In the genomic region with DNA sequence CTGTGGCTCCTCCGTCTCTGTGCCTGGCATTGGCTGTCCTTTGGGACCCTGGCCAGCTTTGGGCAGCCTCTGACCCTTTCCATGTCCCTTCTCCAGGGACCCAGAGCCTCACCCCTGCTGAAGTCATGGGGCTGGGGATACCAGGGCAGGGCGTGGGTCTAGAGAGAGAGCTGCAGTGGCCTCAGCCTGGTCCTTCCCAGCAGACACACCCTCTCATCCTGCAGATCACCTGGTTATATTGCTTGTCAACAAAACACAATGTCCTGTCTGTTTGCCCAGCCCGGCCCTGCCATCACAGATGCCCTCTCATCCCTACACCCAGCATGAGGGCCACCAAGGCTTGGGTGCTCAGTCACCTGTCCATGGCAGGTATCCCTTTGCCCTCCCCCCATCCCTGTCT, we compare ENCODE assay signal across 29 cellular contexts. TPM values are rescaled to one million over a fixed set of nuclear protein-coding genes. Genes with fewer than 3 reads are reported as not detected.
"Had no signal": no experiment of that assay in that cellular context is flagged by ENCODE, and none has a peak within 500 bp of the region (broad histone marks: within the 10 kb centered on the region; RNA-seq: fewer than 3 reads in every experiment).

No MANE protein-coding gene starts in this region.

- H3K9me3 ChIP-seq: right lobe of liver, testis had no signal

- H3K4me3 ChIP-seq: cardiac muscle cell, left ventricle myocardium inferior, right lobe of liver, skin epidermis, testis had no signal

- DNase-seq: activated B cell treated with CpG ODN at 0.5 μM for 24 hours; activated CD4-positive, alpha-beta memory T cell treated with anti-CD3 and anti-CD28 coated beads for 36 hours; activated CD4-positive, alpha-beta T cell treated with anti-CD3 and anti-CD28 coated beads for 4 hours; activated effector memory CD4-positive, alpha-beta T cell treated with anti-CD3 and anti-CD28 coated beads, Interleukin-2, amount 50 U/mL, for 16 hours; activated naive CD4-positive, alpha-beta T cell treated with anti-CD3 and anti-CD28 coated beads, Interleukin-2, amount 10 ng/mL, durations not matched to agents 7 days and 5 days; activated naive CD8-positive, alpha-beta T cell treated with anti-CD3 and anti-CD28 coated beads, Interleukin-2, amount 50 U/mL, for 24 hours; activated T-cell treated with anti-CD3 and anti-CD28 coated beads for 4 hours; effector memory CD4-positive, alpha-beta T cell; foreskin keratinocyte; immature natural killer cell; kidney glomerular epithelial cell; left ventricle myocardium inferior; mammary epithelial cell; right lobe of liver; stimulated activated CD4-positive, alpha-beta T cell treated with anti-CD3 and anti-CD28 coated beads, Interleukin-15, amount 100 ng/mL, for 24 hours; stimulated activated naive B cell treated with anti-CD40 and anti-IgM and Interleukin-4, amounts not matched to agents 10 μg/mL and 1 μg/mL and 100 μg/mL, for 72 hours; T1000; testis had no signal

- H3K27ac Mint-ChIP-seq: activated B cell treated with CpG ODN at 0.5 μM for 24 hours; activated CD4-positive, alpha-beta memory T cell treated with anti-CD3 and anti-CD28 coated beads for 36 hours; activated naive CD4-positive, alpha-beta T cell treated with anti-CD3 and anti-CD28 coated beads, Interleukin-2, amount 10 ng/mL, durations not matched to agents 7 days and 5 days; activated naive CD8-positive, alpha-beta T cell treated with anti-CD3 and anti-CD28 coated beads, Interleukin-2, amount 50 U/mL, for 24 hours; dendritic cell treated with granulocyte-macrophage colony-stimulating factor and Interleukin-4, amounts not matched to agents 40 ng/mL and 50 ng/mL, for 4 days; immature natural killer cell; mesothelial cell of epicardium; stimulated activated naive B cell treated with anti-CD40 and anti-IgM and Interleukin-4, amounts not matched to agents 10 μg/mL and 1 μg/mL and 100 μg/mL, for 72 hours; T-helper 1 cell treated with Interleukin-12 subunit alpha and Interleukin-12 subunit beta and Interleukin-4 antibody, amounts not matched to agents 30 μg/mL and 1 μg/mL, for 36 hours; type B pancreatic cell had no signal

- H3K9me3 Mint-ChIP-seq: activated CD4-positive, alpha-beta memory T cell treated with anti-CD3 and anti-CD28 coated beads for 36 hours; activated naive CD4-positive, alpha-beta T cell treated with anti-CD3 and anti-CD28 coated beads, Interleukin-2, amount 10 ng/mL, durations not matched to agents 7 days and 5 days; activated naive CD8-positive, alpha-beta T cell treated with anti-CD3 and anti-CD28 coated beads, Interleukin-2, amount 50 U/mL, for 24 hours; dendritic cell treated with granulocyte-macrophage colony-stimulating factor and Interleukin-4, amounts not matched to agents 40 ng/mL and 50 ng/mL, for 4 days; immature natural killer cell; mesothelial cell of epicardium; natural killer cell treated with Interleukin-12 subunit alpha and Interleukin-12 subunit beta and Interleukin-15 and Interleukin-18, amount 100 ng/mL, for 72 hours; stimulated activated naive B cell treated with anti-CD40 and anti-IgM and Interleukin-4, amounts not matched to agents 10 μg/mL and 1 μg/mL and 100 μg/mL, for 72 hours; T-helper 1 cell treated with Interleukin-12 subunit alpha and Interleukin-12 subunit beta and Interleukin-4 antibody, amounts not matched to agents 30 μg/mL and 1 μg/mL, for 36 hours; type B pancreatic cell had no signal

- H3K27ac ChIP-seq: cardiac muscle cell, foreskin keratinocyte, left ventricle myocardium inferior, parathyroid adenoma, right lobe of liver, skin epidermis, testis had no signal

- H3K4me3 Mint-ChIP-seq: activated B cell treated with CpG ODN at 0.5 μM for 24 hours; activated CD4-positive, alpha-beta memory T cell treated with anti-CD3 and anti-CD28 coated beads for 36 hours; activated naive CD4-positive, alpha-beta T cell treated with anti-CD3 and anti-CD28 coated beads, Interleukin-2, amount 10 ng/mL, durations not matched to agents 7 days and 5 days; activated naive CD8-positive, alpha-beta T cell treated with anti-CD3 and anti-CD28 coated beads, Interleukin-2, amount 50 U/mL, for 24 hours; dendritic cell treated with granulocyte-macrophage colony-stimulating factor and Interleukin-4, amounts not matched to agents 40 ng/mL and 50 ng/mL, for 4 days; immature natural killer cell; mesothelial cell of epicardium; natural killer cell treated with Interleukin-12 subunit alpha and Interleukin-12 subunit beta and Interleukin-15 and Interleukin-18, amount 100 ng/mL, for 72 hours; stimulated activated naive B cell treated with anti-CD40 and anti-IgM and Interleukin-4, amounts not matched to agents 10 μg/mL and 1 μg/mL and 100 μg/mL, for 72 hours; T-helper 1 cell treated with Interleukin-12 subunit alpha and Interleukin-12 subunit beta and Interleukin-4 antibody, amounts not matched to agents 30 μg/mL and 1 μg/mL, for 36 hours; type B pancreatic cell had no signal

- H3K36me3 Mint-ChIP-seq: activated CD4-positive, alpha-beta memory T cell treated with anti-CD3 and anti-CD28 coated beads for 36 hours; activated naive CD4-positive, alpha-beta T cell treated with anti-CD3 and anti-CD28 coated beads, Interleukin-2, amount 10 ng/mL, durations not matched to agents 7 days and 5 days; immature natural killer cell; mesothelial cell of epicardium; natural killer cell treated with Interleukin-12 subunit alpha and Interleukin-12 subunit beta and Interleukin-15 and Interleukin-18, amount 100 ng/mL, for 72 hours; stimulated activated naive B cell treated with anti-CD40 and anti-IgM and Interleukin-4, amounts not matched to agents 10 μg/mL and 1 μg/mL and 100 μg/mL, for 72 hours; type B pancreatic cell had no signal

- H3K9ac ChIP-seq: parathyroid adenoma had no signal

- H3K27me3 ChIP-seq: foreskin keratinocyte, right lobe of liver, testis had no signal

- H2AFZ ChIP-seq: parathyroid adenoma had no signal

- H3K36me3 ChIP-seq: cardiac muscle cell, left ventricle myocardium inferior, right lobe of liver had no signal

- ATAC-seq: activated naive CD8-positive, alpha-beta T cell treated with anti-CD3 and anti-CD28 coated beads, Interleukin-2, amount 50 U/mL, for 24 hours; foreskin keratinocyte; natural killer cell treated with Interleukin-12 subunit alpha and Interleukin-12 subunit beta and Interleukin-15 and Interleukin-18, amount 100 ng/mL, for 72 hours; right lobe of liver; stimulated activated naive B cell treated with anti-CD40 and anti-IgM and Interleukin-4, amounts not matched to agents 10 μg/mL and 1 μg/mL and 100 μg/mL, for 72 hours had no signal

- H3K27me3 Mint-ChIP-seq: activated CD4-positive, alpha-beta memory T cell treated with anti-CD3 and anti-CD28 coated beads for 36 hours had no signal

- H3K4me1 ChIP-seq: parathyroid adenoma, right lobe of liver had no signal

RNA-seq across cellular contexts. Expression of a gene that starts 1.8 kb away (rescaled TPM):
- total RNA-seq: activated B cell treated with CpG ODN at 0.5 μM for 24 hours; activated CD4-positive, alpha-beta memory T cell treated with anti-CD3 and anti-CD28 coated beads for 36 hours; cardiac muscle cell; chondrocyte; foreskin keratinocyte; glomerular endothelial cell; left ventricle myocardium inferior; mammary epithelial cell; mesothelial cell of epicardium; natural killer cell treated with Interleukin-12 subunit alpha and Interleukin-12 subunit beta and Interleukin-15 and Interleukin-18, amount 100 ng/mL, for 72 hours; right lobe of liver had no signal
- polyA plus RNA-seq: cardiac muscle cell, esophagus, foreskin keratinocyte, immature natural killer cell, mammary epithelial cell had no signal

RNA-seq across cellular contexts. Expression of a gene that starts 52.3 kb away (rescaled TPM):
- total RNA-seq: activated B cell treated with CpG ODN at 0.5 μM for 24 hours; chondrocyte; glomerular endothelial cell; natural killer cell treated with Interleukin-12 subunit alpha and Interleukin-12 subunit beta and Interleukin-15 and Interleukin-18, amount 100 ng/mL, for 72 hours; right lobe of liver had no signal
- polyA plus RNA-seq: cardiac muscle cell had no signal
